ENCODE assay signal across 24 cellular contexts in the genomic region with DNA sequence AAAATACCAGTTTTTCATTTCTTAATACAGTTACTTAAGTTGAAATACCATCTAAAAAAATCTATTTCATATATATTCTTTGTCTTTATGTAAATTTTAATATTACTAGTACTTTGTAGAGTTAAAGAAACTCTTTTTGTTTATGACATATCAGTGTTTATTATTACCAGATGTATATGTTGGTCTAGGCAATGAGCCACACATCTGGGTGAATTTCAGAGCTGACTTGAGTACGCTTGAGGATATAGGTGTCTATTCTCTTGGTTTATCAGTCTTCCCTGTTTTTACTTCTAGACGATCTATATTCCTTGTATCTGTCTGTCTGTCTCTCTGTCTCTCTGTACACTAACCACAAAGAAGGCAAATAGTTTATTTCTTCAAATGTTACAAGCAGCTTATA. TPM values are rescaled to one million over a fixed set of nuclear protein-coding genes. Genes with fewer than 3 reads are reported as not detected.
DNase-seq lines count a peak whose midpoint lies in the region; TF ChIP-seq lines count a peak whose summit lies in the region.
"Had no signal": no experiment of that assay in that cellular context is flagged by ENCODE, and none has a peak within 500 bp of the region (broad histone marks: within the 10 kb centered on the region; RNA-seq: fewer than 3 reads in every experiment).

No MANE protein-coding gene starts in this region.

- no peak overlapping the region for H3K9ac ChIP-seq in GM23248

- H3K4me2 ChIP-seq in GM23248 (ENCODE audit: unreplicated experiment) (peak overlapping the region; percentile 94), osteoblast (ENCODE audit: insufficient read depth, low read length) (peak overlapping the region; percentile 86)

- H3K9me3 Mint-ChIP-seq in activated T-helper 1 cell treated with anti-CD3 and anti-CD28 coated beads, Interleukin-12 subunit alpha, Interleukin-12 subunit beta, Interleukin-2, Interleukin-4 antibody, amounts not matched to agents 30 ng/mL and 10 ng/mL and 1 ng/mL, durations not matched to agents 14 hours and 24 hours and 36 hours: no peaks in the 10 kb centered on the region
- H3K9me3 Mint-ChIP-seq: activated naive CD8-positive, alpha-beta T cell treated with anti-CD3 and anti-CD28 coated beads, Interleukin-2, amount 10 ng/mL, durations not matched to agents 7 days and 5 days; CD4-positive, alpha-beta T cell had no signal

- H3K9me3 ChIP-seq in GM23248 (ENCODE audit: low read depth): no peaks in the 10 kb centered on the region
- no peaks in the 10 kb centered on the region for H3K9me3 ChIP-seq in osteoblast (ENCODE audit: low read depth, low read length)
- H3K9me3 ChIP-seq in BE2C: no peaks in the 10 kb centered on the region
- H3K9me3 ChIP-seq in MG63: no peaks in the 10 kb centered on the region
- H3K9me3 ChIP-seq: body of pancreas, colonic mucosa, thyroid gland had no signal

- TF ChIP-seq CTCF in fibroblast of the aortic adventitia (IDR thresholded peaks at IDR 0.05; ENCODE audit: insufficient read depth, low read length) (no peak), osteoblast (IDR thresholded peaks at IDR 0.05; ENCODE audit: extremely low read depth, low read depth, low read length) (no peak), BE2C (IDR thresholded peaks at IDR 0.05; ENCODE audit: low read depth, low read length) (no peak)

- no peaks in the 10 kb centered on the region for H3K9me2 ChIP-seq in GM23248 (ENCODE audit: insufficient read depth)

- H3F3A ChIP-seq in GM23248 (ENCODE audit: insufficient read depth): peaks cover 32% of the 10 kb centered on the region

- H3K27me3 Mint-ChIP-seq in activated T-helper 1 cell treated with anti-CD3 and anti-CD28 coated beads, Interleukin-12 subunit alpha, Interleukin-12 subunit beta, Interleukin-2, Interleukin-4 antibody, amounts not matched to agents 30 ng/mL and 10 ng/mL and 1 ng/mL, durations not matched to agents 14 hours and 24 hours and 36 hours (ENCODE audit: insufficient read depth): peaks cover 31% of the 10 kb centered on the region

- H3K4me3 Mint-ChIP-seq in activated T-helper 1 cell treated with anti-CD3 and anti-CD28 coated beads, Interleukin-12 subunit alpha, Interleukin-12 subunit beta, Interleukin-2, Interleukin-4 antibody, amounts not matched to agents 30 ng/mL and 10 ng/mL and 1 ng/mL, durations not matched to agents 14 hours and 24 hours and 36 hours: peak overlapping the region; percentile 9

- H3K4me1 ChIP-seq in GM23248 (ENCODE audit: insufficient read depth) (peaks cover 45% of the 10 kb centered on the region), osteoblast (ENCODE audit: insufficient read depth, low read length) (peaks cover 18% of the 10 kb centered on the region), BE2C (no peaks in the 10 kb centered on the region)

- H3K4me1 Mint-ChIP-seq in activated T-helper 1 cell treated with anti-CD3 and anti-CD28 coated beads, Interleukin-12 subunit alpha, Interleukin-12 subunit beta, Interleukin-2, Interleukin-4 antibody, amounts not matched to agents 30 ng/mL and 10 ng/mL and 1 ng/mL, durations not matched to agents 14 hours and 24 hours and 36 hours (ENCODE audit: low read depth): peaks cover 26% of the 10 kb centered on the region

- H3K36me3 ChIP-seq in GM23248 (ENCODE audit: low read depth): no peaks in the 10 kb centered on the region
- no peaks in the 10 kb centered on the region for H3K36me3 ChIP-seq in osteoblast (ENCODE audit: insufficient read depth, low read length)
- H3K36me3 ChIP-seq in BE2C: no peaks in the 10 kb centered on the region
- peaks cover 16% of the 10 kb centered on the region for H3K36me3 ChIP-seq in MG63
- H3K36me3 ChIP-seq: colonic mucosa, thyroid gland had no signal

- H3K36me3 Mint-ChIP-seq in activated T-helper 1 cell treated with anti-CD3 and anti-CD28 coated beads, Interleukin-12 subunit alpha, Interleukin-12 subunit beta, Interleukin-2, Interleukin-4 antibody, amounts not matched to agents 30 ng/mL and 10 ng/mL and 1 ng/mL, durations not matched to agents 14 hours and 24 hours and 36 hours (ENCODE audit: low read depth): no peaks in the 10 kb centered on the region

- DNase-seq in GM23248 (peak; percentile 22), fibroblast of the aortic adventitia (ENCODE audit: low read depth) (peak; percentile 22), osteoblast (ENCODE audit: insufficient read length, low spot score, missing footprints) (no peak), MV-4-11 (lab: John Stamatoyannopoulos, UW) (no peak), BE2C (no peak), MG63 (no peak)
- no peak for DNase-seq in activated T-helper 1 cell treated with anti-CD3 and anti-CD28 coated beads, Interleukin-12 subunit alpha, Interleukin-12 subunit beta, Interleukin-2, Interleukin-4 antibody, amounts not matched to agents 30 ng/mL and 10 ng/mL and 1 ng/mL, durations not matched to agents 14 hours and 24 hours and 36 hours (ENCODE audit: low spot score)
- no peak for DNase-seq in activated CD4-positive, alpha-beta T cell treated with anti-CD3 and anti-CD28 coated beads for 4 hours
- DNase-seq: activated naive CD8-positive, alpha-beta T cell treated with anti-CD3 and anti-CD28 coated beads, Interleukin-2, amount 10 ng/mL, durations not matched to agents 7 days and 5 days; activated T-cell treated with anti-CD3 and anti-CD28 coated beads, Interleukin-2, amount 50 U/mL, for 48 hours; body of pancreas; CD4-positive, alpha-beta T cell; colonic mucosa; GOT3; kidney; NCI-H187 treated with DMSO at 0.1 percent for 48 hours; NCI-H446; posterior cingulate gyrus; stimulated activated naive CD4-positive, alpha-beta T cell; thyroid gland had no signal

- H2AFZ ChIP-seq in GM23248 (no peak overlapping the region), osteoblast (ENCODE audit: low read length) (no peak overlapping the region)

- in situ Hi-C loops in GM23248 (cut with MboI): no loop called here

- no peak overlapping the region for H3K27ac ChIP-seq in GM23248
- H3K27ac ChIP-seq in osteoblast (ENCODE audit: low read depth, low read length): no peak overlapping the region
- H3K27ac ChIP-seq: body of pancreas, colonic mucosa, RWPE1, thyroid gland had no signal

- H3K27me3 ChIP-seq in GM23248 (replicated peaks; ENCODE audit: insufficient read depth): no peaks in the 10 kb centered on the region
- H3K27me3 ChIP-seq in osteoblast (ENCODE audit: insufficient read depth, low read length): no peaks in the 10 kb centered on the region
- no peaks in the 10 kb centered on the region for H3K27me3 ChIP-seq in BE2C
- H3K27me3 ChIP-seq in MG63: no peaks in the 10 kb centered on the region
- H3K27me3 ChIP-seq: body of pancreas, colonic mucosa, thyroid gland had no signal

- intact Hi-C loops in activated T-helper 1 cell treated with anti-CD3 and anti-CD28 coated beads, Interleukin-12 subunit alpha, Interleukin-12 subunit beta, Interleukin-2, Interleukin-4 antibody, amounts not matched to agents 30 ng/mL and 10 ng/mL and 1 ng/mL, durations not matched to agents 14 hours and 24 hours and 36 hours (cut with micrococcal nuclease): no loop called here

- WGBS in GM23248 (ENCODE audit: low coverage in 1 of 2, low lambda C conversion rate in 2 of 2, missing lambda C conversion rate in 2 of 2), 2 experiments: 68 to 73% methylated on average over 2 of the region's 2 CpGs

- H3K27ac Mint-ChIP-seq in activated T-helper 1 cell treated with anti-CD3 and anti-CD28 coated beads, Interleukin-12 subunit alpha, Interleukin-12 subunit beta, Interleukin-2, Interleukin-4 antibody, amounts not matched to agents 30 ng/mL and 10 ng/mL and 1 ng/mL, durations not matched to agents 14 hours and 24 hours and 36 hours: no peak overlapping the region
- H3K27ac Mint-ChIP-seq: activated naive CD8-positive, alpha-beta T cell treated with anti-CD3 and anti-CD28 coated beads, Interleukin-2, amount 10 ng/mL, durations not matched to agents 7 days and 5 days; CD4-positive, alpha-beta T cell had no signal

- H4K20me1 ChIP-seq in GM23248 (ENCODE audit: insufficient read depth) (peaks cover 31% of the 10 kb centered on the region), osteoblast (ENCODE audit: insufficient read depth, low read length) (peaks cover 66% of the 10 kb centered on the region)

- H3K79me2 ChIP-seq in GM23248 (ENCODE audit: insufficient read depth) (peaks cover 84% of the 10 kb centered on the region), osteoblast (ENCODE audit: insufficient read depth, low read length) (peaks cover 85% of the 10 kb centered on the region)

- H3K4me3 ChIP-seq in GM23248 (no peak overlapping the region), fibroblast of the aortic adventitia (ENCODE audit: low read depth, low read length) (no peak overlapping the region), osteoblast (ENCODE audit: insufficient read depth, low read length) (no peak overlapping the region), BE2C (ENCODE audit: low read depth, low read length) (no peak overlapping the region), MG63 (no peak overlapping the region)
- H3K4me3 ChIP-seq: body of pancreas, colonic mucosa, K562, lung, thyroid gland had no signal

RNA-seq across cellular contexts. Expression of a gene that starts 2.9 kb away (rescaled TPM):
- total RNA-seq in GM23248 (2014; rRNA removed; shearing (Covaris generic)): 50.5 and 53.1 TPM in 2 replicates
- polyA plus RNA-seq in GM23248 (2016; fragmentation: Nextera tagmentation; extraction: Ambion mirVana): 44.0 and 50.0 TPM in 2 replicates
- total RNA-seq in activated T-helper 1 cell treated with anti-CD3 and anti-CD28 coated beads, Interleukin-12 subunit alpha, Interleukin-12 subunit beta, Interleukin-2, Interleukin-4 antibody, amounts not matched to agents 30 ng/mL and 10 ng/mL and 1 ng/mL, durations not matched to agents 14 hours and 24 hours and 36 hours: 17.9 TPM in 2 replicates
- total RNA-seq in fibroblast of the aortic adventitia (ENCODE audit: low replicate concordance): 88.7 and 590 TPM in 2 replicates
- 58.6 and 61.6 TPM in 2 replicates for total RNA-seq in osteoblast
- polyA plus RNA-seq in BE2C (2012; ENCODE audit: insufficient read depth, insufficient read length, low read depth): 30.2 TPM
- 46.4 and 78.3 TPM in 2 replicates for total RNA-seq in MG63 (2014; rRNA removed; shearing (Covaris generic); ENCODE audit: low replicate concordance)

RNA-seq across cellular contexts. Expression of a gene that starts 57.4 kb away (rescaled TPM):
- total RNA-seq in GM23248 (2014; rRNA removed; shearing (Covaris generic)): not detected in 2 replicates
- polyA plus RNA-seq in GM23248 (2016; fragmentation: Nextera tagmentation; extraction: Ambion mirVana): not detected in 2 replicates
- not detected in 2 replicates for total RNA-seq in activated T-helper 1 cell treated with anti-CD3 and anti-CD28 coated beads, Interleukin-12 subunit alpha, Interleukin-12 subunit beta, Interleukin-2, Interleukin-4 antibody, amounts not matched to agents 30 ng/mL and 10 ng/mL and 1 ng/mL, durations not matched to agents 14 hours and 24 hours and 36 hours
- not detected in 2 replicates for total RNA-seq in fibroblast of the aortic adventitia (ENCODE audit: low replicate concordance)
- not detected in 2 replicates for total RNA-seq in osteoblast
- polyA plus RNA-seq in BE2C (2012; ENCODE audit: insufficient read depth, insufficient read length, low read depth): not detected
- 0.26 TPM in 1 of 2 replicates, not detected in the other for total RNA-seq in MG63 (2014; rRNA removed; shearing (Covaris generic); ENCODE audit: low replicate concordance)
- total RNA-seq: activated naive CD8-positive, alpha-beta T cell treated with anti-CD3 and anti-CD28 coated beads, Interleukin-2, amount 10 ng/mL, durations not matched to agents 7 days and 5 days; CD4-positive, alpha-beta T cell; K562; myocyte had no signal
- polyA plus RNA-seq: K562, lung had no signal

Comparison
In these comparisons a context has a peak if more than half of its experiments do, and no peak if none do; other contexts are left out.
1. DNase-seq: peak in GM23248 (single experiment) and fibroblast of the aortic adventitia (single experiment); none in activated T-helper 1 cell treated with anti-CD3 and anti-CD28 coated beads, Interleukin-12 subunit alpha, Interleukin-12 subunit beta, Interleukin-2, Interleukin-4 antibody, amounts not matched to agents 30 ng/mL and 10 ng/mL and 1 ng/mL, durations not matched to agents 14 hours and 24 hours and 36 hours (single experiment), osteoblast (single experiment), MV-4-11 (single experiment), BE2C (single experiment), activated CD4-positive, alpha-beta T cell treated with anti-CD3 and anti-CD28 coated beads for 4 hours (0 of 2) and MG63 (single experiment).